1 cellular context compared by ENCODE assay signal in the genomic region with DNA sequence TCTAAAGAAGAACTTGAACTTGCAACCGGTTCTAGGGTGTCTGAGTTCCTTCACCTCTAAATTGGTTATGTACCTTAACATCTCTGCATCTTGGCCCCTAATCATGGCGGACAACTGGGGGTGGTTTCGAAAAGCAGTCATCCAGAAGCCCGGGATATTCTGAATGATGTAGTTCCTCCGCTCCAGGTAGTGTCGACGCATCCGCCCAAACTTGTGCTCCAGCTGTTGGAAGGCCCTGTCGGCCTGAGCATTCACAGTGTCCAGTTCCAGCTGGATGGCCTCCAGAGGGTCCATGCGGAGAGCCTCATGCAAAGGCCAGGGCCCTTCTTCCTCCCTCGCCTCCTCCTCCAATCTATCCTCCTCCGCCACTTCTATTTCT.
TF ChIP-seq lines count a peak whose summit lies in the region.

No MANE protein-coding gene starts in this region.

TF ChIP-seq in GM12878, 131 proteins besides CTCF, POLR2A, EP300 and RAD21 (continued from another document):
- TF ChIP-seq, protein P1, sequence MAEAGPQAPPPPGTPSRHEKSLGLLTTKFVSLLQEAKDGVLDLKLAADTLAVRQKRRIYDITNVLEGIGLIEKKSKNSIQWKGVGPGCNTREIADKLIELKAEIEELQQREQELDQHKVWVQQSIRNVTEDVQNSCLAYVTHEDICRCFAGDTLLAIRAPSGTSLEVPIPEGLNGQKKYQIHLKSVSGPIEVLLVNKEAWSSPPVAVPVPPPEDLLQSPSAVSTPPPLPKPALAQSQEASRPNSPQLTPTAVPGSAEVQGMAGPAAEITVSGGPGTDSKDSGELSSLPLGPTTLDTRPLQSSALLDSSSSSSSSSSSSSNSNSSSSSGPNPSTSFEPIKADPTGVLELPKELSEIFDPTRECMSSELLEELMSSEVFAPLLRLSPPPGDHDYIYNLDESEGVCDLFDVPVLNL (IDR thresholded peaks at IDR 0.05; ENCODE audit: low read depth, low read length): no peak
TF ChIP-seq in GM12878: peak in this region for 2.
